Comparison of ENCODE assay signal across 8 cellular contexts in the genomic region with DNA sequence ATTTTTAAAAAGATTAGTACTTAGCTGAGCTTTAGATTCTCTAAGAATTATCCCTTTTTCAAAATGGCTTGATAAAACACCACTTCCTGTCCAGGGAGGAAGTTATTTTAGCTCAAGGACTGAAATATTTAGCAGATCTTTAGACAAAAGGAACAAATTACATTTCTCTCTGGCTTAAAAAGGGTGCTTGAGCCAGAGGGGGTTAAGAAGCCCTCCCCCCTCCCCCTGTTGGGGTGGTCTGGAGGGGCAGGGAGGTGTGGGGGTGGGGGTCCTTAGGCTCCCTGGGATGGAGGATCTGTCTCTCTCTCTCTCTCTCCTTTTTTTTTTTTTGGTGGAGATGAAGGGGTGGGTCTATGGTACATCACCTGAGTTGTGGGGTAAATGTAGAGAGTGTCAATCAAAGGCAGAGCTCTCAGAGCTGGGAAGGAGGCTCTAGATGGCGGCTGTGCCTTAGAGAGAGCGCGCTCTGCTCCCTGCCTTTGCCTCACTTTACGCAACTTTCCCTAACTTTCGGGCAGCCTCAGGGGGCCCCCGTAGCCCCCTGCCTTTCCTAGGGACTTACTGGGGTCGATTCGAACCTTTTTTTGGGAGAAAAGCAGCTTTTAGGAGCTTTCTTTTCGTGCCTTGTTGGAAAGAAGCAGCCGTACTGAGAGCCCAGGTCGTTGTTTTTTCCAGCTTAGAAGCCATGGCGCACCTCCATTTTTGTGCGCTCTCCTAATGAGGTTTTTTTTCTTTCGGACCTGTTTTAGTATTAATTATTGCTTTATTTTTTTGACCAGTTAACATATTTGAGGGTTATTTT. TPM values are rescaled to one million over a fixed set of nuclear protein-coding genes. Genes with fewer than 3 reads are reported as not detected.
A peak's percentile ranks its signal among the peaks of the same experiment; 100 is the strongest.
DNase-seq lines count a peak whose midpoint lies in the region; ATAC-seq, FAIRE-seq and TF ChIP-seq lines count a peak whose summit lies in the region.

TSS of gene CHD2 (plus strand) at position 415 of the 802 bp plus-strand sequence. CDS start 914 bp downstream, outside the sequence.

- no peaks in the 10 kb centered on the region for H3K9me1 ChIP-seq in K562 (ENCODE audit: control insufficient read depth, insufficient read depth, low read length)

- H2AFZ ChIP-seq in K562 (ENCODE audit: low read depth, low read length) = no peak within 1 kb of the TSS

- intact Hi-C loops in K562 (cut with micrococcal nuclease) = loop anchor here (1.0 to 2.0 kb wide), 2 partner anchors 18 to 19 kb away; no protein-coding TSS in a partner anchor
- intact Hi-C loops in gastrocnemius medialis (cut with DNase I; ENCODE audit: low total_unique reads) = loop anchor here (5.0 kb wide), 1 partner anchor 187 kb away; the partner anchor contains the start of gene RGMA

- H3K27ac ChIP-seq in A549 (peak within 1 kb of the TSS; percentile 95 to 97), K562 (ENCODE audit: extremely low read depth, low read depth, low read length) (peak within 1 kb of the TSS; percentile 99), iPS DF 6.9 (ENCODE audit: low read length) (no peak within 1 kb of the TSS), gastrocnemius medialis (peak within 1 kb of the TSS; percentile 94 to 97 (median 96))

- in situ Hi-C loops in K562 (cut with MboI) (no loop called here), gastrocnemius medialis (cut with MboI; ENCODE audit: low sequenced_read_pairs in 4 of 4) (no loop called here)

- CTCF ChIA-PET in A549 (lab: Yijun Ruan, JAX) (interaction anchor here (0.7 to 2.3 kb wide), 13 partner anchors 14 to 102 kb away, joined by 3 to 32 read pairs (median 4); no protein-coding TSS in a partner anchor), K562 (lab: Yijun Ruan, JAX; ENCODE audit: low intra/inter-chr PET ratio) (no interaction called here)

- no peak; the same call in 2 of the 3 replicates for TF ChIP-seq CTCF in A549 (IDR thresholded peaks at IDR 0.05)
- no peak; a peak in 1 of 6 replicates for TF ChIP-seq CTCF in K562 (IDR thresholded peaks at IDR 0.05 in 2 of 3, conservative IDR thresholded peaks at IDR 0.05 in 1 of 3; ENCODE audit: insufficient read depth in 2 of 3, low read depth in 1 of 3, low read length in 3 of 3)
- no peak for TF ChIP-seq CTCF in gastrocnemius medialis (IDR thresholded peaks at IDR 0.05 in 4 of 5, conservative IDR thresholded peaks at IDR 0.05 in 1 of 5)

- H3K4me3 ChIP-seq in A549 = peak within 1 kb of the TSS; percentile 57
- H3K4me3 ChIP-seq in K562 = peak within 1 kb of the TSS; percentile 76
- H3K4me3 ChIP-seq in iPS DF 6.9 (ENCODE audit: low read length) = peak within 1 kb of the TSS; percentile 97
- peak within 1 kb of the TSS; percentile 58 to 76 (median 71) for H3K4me3 ChIP-seq in gastrocnemius medialis

- peaks cover 69% of the 10 kb centered on the region for H3K36me3 ChIP-seq in K562 (ENCODE audit: control insufficient read depth, insufficient read depth, low read length)
- H3K36me3 ChIP-seq in iPS DF 6.9 (ENCODE audit: control insufficient read depth, insufficient read depth, low read length) = no peaks in the 10 kb centered on the region; the same call in 1 of the 2 replicates
- H3K36me3 ChIP-seq in gastrocnemius medialis = peaks cover 0 to 22% of the 10 kb centered on the region in 2 donors

- FAIRE-seq in A549 (lab: Jason Lieb, UNC) (no peak), K562 (lab: Jason Lieb, UNC) (peak; percentile 80)

- WGBS in A549 (ENCODE audit: missing lambda C conversion rate) = under 1% methylated on average over 14 of the region's 14 CpGs
- under 1% methylated on average over 14 of the region's 14 CpGs for WGBS in K562 (ENCODE audit: insufficient coverage, low coverage, missing lambda C conversion rate)
- WGBS in iPS DF 6.9 (ENCODE audit: insufficient coverage, insufficient read length) = no CpG with 5 or more reads among the region's 14 CpGs

- H4K20me1 ChIP-seq in K562 (replicated peaks; ENCODE audit: control insufficient read depth, insufficient read depth, low read length) = no peaks in the 10 kb centered on the region; the same call in 1 of the 2 replicates

- H3K27me3 ChIP-seq in K562 (ENCODE audit: control insufficient read depth in 2 of 2, insufficient read depth in 2 of 2, low read length in 2 of 2) (no peaks in the 10 kb centered on the region), iPS DF 6.9 (ENCODE audit: control insufficient read depth, insufficient read depth, low read length) (no peaks in the 10 kb centered on the region), gastrocnemius medialis (no peaks in the 10 kb centered on the region)

- POLR2A ChIA-PET in A549 (lab: Yijun Ruan, JAX) (interaction anchor here (0.6 to 11.1 kb wide), 22 partner anchors 8 to 995 kb away, joined by 3 to 374 read pairs (median 6); no protein-coding TSS in a partner anchor), K562 (lab: Yijun Ruan, JAX) (interaction anchor here (0.5 to 8.9 kb wide), 24 partner anchors 8 to 368 kb away, joined by 3 to 109 read pairs (median 4); no protein-coding TSS in a partner anchor)

- H3K79me2 ChIP-seq in K562 (ENCODE audit: control insufficient read depth, insufficient read depth, low read length) = peaks cover 99% of the 10 kb centered on the region

- H3K4me2 ChIP-seq in A549 = peak within 1 kb of the TSS; percentile 96
- peak within 1 kb of the TSS; percentile 72; the same call in 1 of the 2 replicates for H3K4me2 ChIP-seq in K562 (ENCODE audit: insufficient read depth, low read length)

- ATAC-seq in A549 (peak; percentile 79 to 83), HG03045 (IDR thresholded peaks at IDR 0.05; ENCODE audit: unreplicated experiment) (peak; percentile 55), K562 (peak; percentile 78), gastrocnemius medialis (peak; percentile 73 to 74)

- no TSS peak for BruUV-seq in K562 (replicated peaks; lab: Mats Ljungman, UMichigan)

- peak; percentile 87 to 96 for DNase-seq in A549 (ENCODE audit: low read depth in 1 of 2, low spot score in 1 of 2)
- peak; percentile 86 to 92 for DNase-seq in NCI-H2081 (lab: John Stamatoyannopoulos, UW)
- DNase-seq in T-helper 9 cell = peak; percentile 70
- peak; percentile 56 to 92 (median 72) for DNase-seq in K562 (ENCODE audit: extremely low read depth in 1 of 4, low spot score in 3 of 4)
- DNase-seq in iPS DF 6.9 (ENCODE audit: low read depth, low spot score) = no peak
- peak; percentile 64 to 74 for DNase-seq in gastrocnemius medialis

- H3K9me3 ChIP-seq in A549 = no peaks in the 10 kb centered on the region
- no peaks in the 10 kb centered on the region for H3K9me3 ChIP-seq in K562 (replicated peaks; ENCODE audit: control insufficient read depth, insufficient read depth, low read depth, low read length)
- H3K9me3 ChIP-seq in iPS DF 6.9 (ENCODE audit: control insufficient read depth, insufficient read depth, low read length) = no peaks in the 10 kb centered on the region
- no peaks in the 10 kb centered on the region for H3K9me3 ChIP-seq in gastrocnemius medialis

- TF ChIP-seq RAD21 in A549 (conservative IDR thresholded peaks at IDR 0.05 in 1 of 2, IDR thresholded peaks at IDR 0.05 in 1 of 2) = peak; percentile 18 to 21; a peak in 2 of 5 replicates
- TF ChIP-seq RAD21 in K562 (CRISPR knock-in tag; conservative IDR thresholded peaks at IDR 0.05 in 1 of 2, IDR thresholded peaks at IDR 0.05 in 1 of 2) = peak; percentile 14 to 20; a peak in 1 of 4 replicates

- TF ChIP-seq EP300 in A549 (IDR thresholded peaks at IDR 0.05) = no peak
- no peak; the same call in none of the 2 replicates for TF ChIP-seq EP300 in K562 (IDR thresholded peaks at IDR 0.05; ENCODE audit: low read length)

- peaks cover 20% of the 10 kb centered on the region for H3K4me1 ChIP-seq in A549
- H3K4me1 ChIP-seq in K562 (replicated peaks in 1 of 2; ENCODE audit: control insufficient read depth in 2 of 2, insufficient read depth in 2 of 2, low read length in 2 of 2) = no peaks in the 10 kb centered on the region
- no peaks in the 10 kb centered on the region for H3K4me1 ChIP-seq in iPS DF 6.9 (ENCODE audit: control insufficient read depth, insufficient read depth, low read length)
- peaks cover 51 to 53% of the 10 kb centered on the region in 2 donors for H3K4me1 ChIP-seq in gastrocnemius medialis

- H3K9ac ChIP-seq in K562 (ENCODE audit: insufficient read depth in 1 of 2, low read depth in 2 of 2, low read length in 2 of 2) = peak within 1 kb of the TSS; percentile 92 to 98

- peak; percentile 94 for TF ChIP-seq POLR2A in A549 (IDR thresholded peaks at IDR 0.05; ENCODE audit: low read length)
- TF ChIP-seq POLR2A in GM18526 (IDR thresholded peaks at IDR 0.05; ENCODE audit: extremely low read depth, insufficient read length) = peak; percentile 96
- peak; percentile 98 for TF ChIP-seq POLR2A in K562 (conservative IDR thresholded peaks at IDR 0.05)
- TF ChIP-seq POLR2A in gastrocnemius medialis (IDR thresholded peaks at IDR 0.05) = peak; percentile 86 to 93

TF ChIP-seq in A549, 52 proteins besides CTCF, POLR2A, EP300 and RAD21 (continues in another document):
- no peak for TF ChIP-seq ZC3H11A (IDR thresholded peaks at IDR 0.05)
- peak; percentile 95 for TF ChIP-seq FOSB (CRISPR knock-in tag; IDR thresholded peaks at IDR 0.05)

TF ChIP-seq in K562, 482 proteins besides CTCF, POLR2A, EP300 and RAD21 (continues in another document):
- peak; percentile 49; the same call in 1 of the 2 replicates for TF ChIP-seq GABPB1 (CRISPR knock-in tag; IDR thresholded peaks at IDR 0.05)

RNA-seq across cellular contexts. Expression of gene CHD2, which starts in this region (rescaled TPM):
- polyA plus RNA-seq in A549 (2011; rRNA removed) (68.2 and 88.1 TPM in 2 replicates), A549 (2017; fragmentation: RNase III; extraction: RNeasy Plus Mini Kit Qiagen cat#74134 plus additional on column Dnase treatment) (29.5 to 30.2 TPM (median 29.5 TPM) in 3 replicates), K562 (2011; rRNA removed) (56.2 and 63.4 TPM in 2 replicates), K562 (2014; fragmentation: Illumina TruSeq; extraction: Trizol) (57.6 and 70.8 TPM in 2 replicates), K562 (2014; fragmentation: Nextera tagmentation; extraction: Ambion mirVana) (10 to 100 TPM; 50.0 to 53.6 TPM), K562 (2014; rRNA removed) (55.3 and 61.3 TPM in 2 replicates)
- 19.7 and 19.8 TPM in 2 replicates for polyA plus RNA-seq in A549 (2012; cell fraction: cytosol; rRNA removed)
- 42.4 and 67.4 TPM in 2 replicates for polyA plus RNA-seq in A549 (2012; cell fraction: nucleus; rRNA removed)
- polyA minus RNA-seq in A549 (2011; rRNA and poly(A)+ RNA removed) = 127 and 129 TPM in 2 replicates
- total RNA-seq in K562 (2011; cell fraction: chromatin; rRNA removed; ENCODE audit: low replicate concordance) = 221 and 585 TPM in 2 replicates
- 101 and 147 TPM in 2 replicates for total RNA-seq in K562 (2011; cell fraction: nucleolus; rRNA removed)
- 282 and 390 TPM in 2 replicates for total RNA-seq in K562 (2011; cell fraction: nucleoplasm; rRNA removed)
- total RNA-seq in K562 (2014; rRNA removed) (38.9 and 47.3 TPM in 2 replicates), K562 (2014; rRNA removed; fragmentation: Illumina TruSeq; extraction: Trizol) (59.0 and 66.0 TPM in 2 replicates), K562 (2015; rRNA removed; fragmentation: Illumina TruSeq; extraction: Trizol) (45.5 and 49.7 TPM in 2 replicates), K562 (2021) (57.8 and 61.9 TPM in 2 replicates), gastrocnemius medialis (10 to 100 TPM; 26.9 to 55.5 (median 33.7) TPM)
- polyA plus RNA-seq in K562 (2011; cell fraction: cytosol; rRNA removed) = 32.8 and 58.4 TPM in 2 replicates
- polyA plus RNA-seq in K562 (2011; cell fraction: nucleus; rRNA removed) = 192 and 194 TPM in 2 replicates
- polyA plus RNA-seq in K562 (2012) = 33.7 and 57.7 TPM in 2 replicates
- 167 and 232 TPM in 2 replicates for polyA minus RNA-seq in K562 (2011; rRNA and poly(A)+ RNA removed)
- polyA minus RNA-seq in K562 (2011; cell fraction: cytosol; rRNA and poly(A)+ RNA removed) = 39.1 and 51.9 TPM in 2 replicates
- polyA minus RNA-seq in K562 (2011; cell fraction: nucleus; rRNA and poly(A)+ RNA removed) = 209 and 435 TPM in 2 replicates

Comparison
In these comparisons a context has a peak if more than half of its experiments do, and no peak if none do; other contexts are left out.
1. Of the 35 proteins assayed by ChIP-seq in both K562 and A549: peak only in K562: none; only in A549: CEBPB, CHD2, E2F6, HDAC2, HMGXB4, JUN and 3 more; in both: ESRRA, PHF8, POLR2A, POLR2AphosphoS2 and RAD21; in neither: 17; mixed calls (peak in some experiments, not most) for 4.